In genomic region chr9:34637356-34638137, GRCh38 we compare ENCODE assay signal across 8 cellular contexts. TPM values are rescaled to one million over a fixed set of nuclear protein-coding genes. Genes with fewer than 3 reads are reported as not detected.
DNase-seq lines count a peak whose midpoint lies in the region; ATAC-seq and TF ChIP-seq lines count a peak whose summit lies in the region.

Gene SIGMAR1, minus strand, starts transcription at chr9:34637787. Its CDS starts 90 bp downstream, at chr9:34637697.

- no peaks in the 10 kb centered on the region for H3K9me2 ChIP-seq in hepatocyte (replicated peaks; ENCODE audit: insufficient read depth)

- H3K9me3 ChIP-seq in hepatocyte (ENCODE audit: low read depth) (no peaks in the 10 kb centered on the region), aorta (ENCODE audit: control insufficient read depth, low read length) (no peaks in the 10 kb centered on the region)

- H3K27me3 ChIP-seq in hepatocyte (no peaks in the 10 kb centered on the region), aorta (ENCODE audit: control insufficient read depth in 1 of 2, insufficient read depth in 2 of 2, low read length in 1 of 2) (no peaks in the 10 kb centered on the region)

- H3K4me2 ChIP-seq in hepatocyte = peak within 1 kb of the TSS; percentile 90

- peak within 1 kb of the TSS; percentile 23 for H3K4me3 ChIP-seq in hepatocyte
- H3K4me3 ChIP-seq in aorta (ENCODE audit: low read length in 2 of 2) = peak within 1 kb of the TSS; percentile 19 to 49

- peak within 1 kb of the TSS; percentile 84 for H2AFZ ChIP-seq in hepatocyte

- peak within 1 kb of the TSS; percentile 65 for H3K27ac ChIP-seq in hepatocyte
- H3K27ac ChIP-seq in aorta (ENCODE audit: low read depth in 1 of 2, low read length in 2 of 2) = peak within 1 kb of the TSS; percentile 6 to 30

- WGBS in hepatocyte (ENCODE audit: low lambda C conversion rate, missing lambda C conversion rate) = under 1% methylated on average over 51 of the region's 74 CpGs
- WGBS in aorta, 2 donors = 0 to 1% methylated on average over 69 to 74 of the region's 74 CpGs

- DNase-seq in NCI-H2081 (lab: John Stamatoyannopoulos, UW) (peak; percentile 93 to 95), T1000 (lab: John Stamatoyannopoulos, UW) (peak; percentile 65), astrocyte of the hippocampus (ENCODE audit: low read depth, low spot score) (peak; percentile 98), hepatocyte (ENCODE audit: low spot score) (peak; percentile 95), renal cortical epithelial cell (ENCODE audit: low read depth) (peak; percentile 63), aorta (peak; percentile 97 to 98)

- intact Hi-C loops in aorta (cut with DNase I) = loop anchor here in 1 of 2 donors (5.0 kb wide), 1 partner anchor 65 kb away; no protein-coding TSS in a partner anchor

- no peak for TF ChIP-seq CTCF in hepatocyte (IDR thresholded peaks at IDR 0.05; ENCODE audit: poor library complexity)

- peaks cover 12% of the 10 kb centered on the region for H3K79me2 ChIP-seq in hepatocyte

- ATAC-seq in GM18508 (IDR thresholded peaks at IDR 0.05; ENCODE audit: insufficient read depth, unreplicated experiment) (peak; percentile 60), HG03025 (IDR thresholded peaks at IDR 0.05; ENCODE audit: low FRiP score, unreplicated experiment) (peak; percentile 81), aorta (ENCODE audit: low FRiP score) (peak; percentile 98)

- H3K36me3 ChIP-seq in hepatocyte (replicated peaks; ENCODE audit: insufficient read depth, low read depth) (no peaks in the 10 kb centered on the region), aorta (ENCODE audit: control insufficient read depth in 1 of 2, insufficient read depth in 2 of 2, low read length in 1 of 2) (no peaks in the 10 kb centered on the region)

- H3K4me1 ChIP-seq in hepatocyte (ENCODE audit: insufficient read depth) = peaks cover 20% of the 10 kb centered on the region
- no peaks in the 10 kb centered on the region for H3K4me1 ChIP-seq in aorta (ENCODE audit: control insufficient read depth in 1 of 2, insufficient read depth in 2 of 2, low read length in 2 of 2)

- no peaks in the 10 kb centered on the region for H4K20me1 ChIP-seq in hepatocyte (ENCODE audit: insufficient read depth, poor library complexity, severe bottlenecking)

RNA-seq across cellular contexts. Expression of gene SIGMAR1, which starts in this region (rescaled TPM):
- total RNA-seq in hepatocyte (126 and 141 TPM in 2 replicates), renal cortical epithelial cell (36.8 and 56.1 TPM in 2 replicates), aorta (10 to 100 TPM; 31.8 to 42.9 TPM)
- polyA plus RNA-seq in hepatocyte (212 and 240 TPM in 2 replicates), aorta (10 to 100 TPM; 26.3 to 48.1 TPM)

Comparison
In these comparisons a context has a peak if more than half of its experiments do, and no peak if none do; other contexts are left out.
1. Peak in every context shown above with its lines: DNase-seq, ATAC-seq, H3K4me3 ChIP-seq and H3K27ac ChIP-seq.